Comparison of ENCODE assay signal across 21 cellular contexts in genomic region chr7:42621543-42622219, GRCh38.
DNase-seq lines count a peak whose midpoint lies in the region; ATAC-seq and TF ChIP-seq lines count a peak whose summit lies in the region.
"Had no signal": no experiment of that assay in that cellular context is flagged by ENCODE, and none has a peak within 500 bp of the region (broad histone marks: within the 10 kb centered on the region; RNA-seq: fewer than 3 reads in every experiment).

No MANE protein-coding gene starts in this region.

- no peak overlapping the region for H3K4me3 Mint-ChIP-seq in nephron

- peaks cover 54% of the 10 kb centered on the region for H3K4me1 Mint-ChIP-seq in nephron
- H3K4me1 Mint-ChIP-seq: CD8-positive, alpha-beta memory T cell had no signal

- H3K4me3 ChIP-seq in fibroblast of the aortic adventitia (ENCODE audit: low read depth, low read length) = no peak overlapping the region
- H3K4me3 ChIP-seq: HAP-1, MG63, SJSA1 had no signal

- no peaks in the 10 kb centered on the region for H3K27me3 Mint-ChIP-seq in nephron (ENCODE audit: low read depth)

- no peak for ATAC-seq in left cardiac atrium
- ATAC-seq: Right ventricle myocardium inferior had no signal

- no peaks in the 10 kb centered on the region for H3K9me3 Mint-ChIP-seq in nephron
- H3K9me3 Mint-ChIP-seq: CD8-positive, alpha-beta memory T cell had no signal

- DNase-seq in A172 (ENCODE audit: low spot score) (peak; percentile 39), NCI-H1048 (lab: John Stamatoyannopoulos, UW) (peak; percentile 35), fibroblast of the aortic adventitia (ENCODE audit: low read depth) (peak; percentile 2), pons (ENCODE audit: low spot score) (no peak), activated gamma-delta T cell (lab: John Stamatoyannopoulos, UW) (no peak), HK-2 (ENCODE audit: unreplicated experiment) (no peak), left cardiac atrium (no peak)
- DNase-seq: CD8-positive, alpha-beta memory T cell; EL; Kasumi-1; MG63; NCI-H1417 treated with DMSO at 0.1 percent for 48 hours; NCI-H187; NCI-H2107; NCI-H446 treated with DMSO at 0.1 percent for 48 hours; NCI-H526 treated with DMSO at 0.1 percent for 48 hours; OCI-M1 had no signal

- TF ChIP-seq CTCF in fibroblast of the aortic adventitia (IDR thresholded peaks at IDR 0.05; ENCODE audit: insufficient read depth, low read length) (no peak), nephron (IDR thresholded peaks at IDR 0.05; ENCODE audit: unreplicated experiment in 3 of 3) (no peak)

- intact Hi-C loops in left cardiac atrium (cut with DNase I) = no loop called here

- H3K36me3 Mint-ChIP-seq in nephron (ENCODE audit: low read depth) = no peaks in the 10 kb centered on the region
- H3K36me3 Mint-ChIP-seq: CD8-positive, alpha-beta memory T cell had no signal

- H3K27ac Mint-ChIP-seq in nephron = peak overlapping the region; percentile 38 to 77 (median 46)
- H3K27ac Mint-ChIP-seq: CD8-positive, alpha-beta memory T cell had no signal

Comparison
In these comparisons a context has a peak if more than half of its experiments do, and no peak if none do; other contexts are left out.
1. DNase-seq: peak in A172 (single experiment), NCI-H1048 (single experiment) and fibroblast of the aortic adventitia (single experiment); none in pons (single experiment), activated gamma-delta T cell (single experiment), HK-2 (single experiment) and left cardiac atrium (single experiment).